11 cellular contexts compared by ENCODE assay signal in genomic region chr13:80251403-80251802, GRCh38.
DNase-seq lines count a peak whose midpoint lies in the region; ATAC-seq and TF ChIP-seq lines count a peak whose summit lies in the region.
"Had no signal": no experiment of that assay in that cellular context is flagged by ENCODE, and none has a peak within 500 bp of the region (broad histone marks: within the 10 kb centered on the region; RNA-seq: fewer than 3 reads in every experiment).

No MANE protein-coding gene starts in this region.

- H3K36me3 ChIP-seq in HAP-1 (replicated peaks) (no peaks in the 10 kb centered on the region), right lobe of liver (no peaks in the 10 kb centered on the region)
- H3K36me3 ChIP-seq: left ventricle myocardium inferior had no signal

- in situ Hi-C loops in HAP-1 (cut with MboI; ENCODE audit: low sequenced_read_pairs) = no loop called here

- H3K27me3 ChIP-seq in HAP-1 (ENCODE audit: low read depth) (no peaks in the 10 kb centered on the region; the same call in 1 of the 2 replicates), right lobe of liver (no peaks in the 10 kb centered on the region)

- TF ChIP-seq POLR2A in right lobe of liver (IDR thresholded peaks at IDR 0.05) = no peak

- H3K4me3 ChIP-seq in HAP-1 (no peak overlapping the region), right lobe of liver (no peak overlapping the region)
- H3K4me3 ChIP-seq: left ventricle myocardium inferior had no signal

- peaks cover 8% of the 10 kb centered on the region for H3K4me1 ChIP-seq in HAP-1
- H3K4me1 ChIP-seq in right lobe of liver = no peaks in the 10 kb centered on the region

- 8% methylated on average over 1 of the region's 2 CpGs for WGBS in right lobe of liver (ENCODE audit: insufficient coverage, low coverage, low lambda C conversion rate, missing lambda C conversion rate)

- intact Hi-C loops in right lobe of liver (cut with DNase I) = no loop called here

- TF ChIP-seq CTCF in right lobe of liver (IDR thresholded peaks at IDR 0.05) = peak in 1 of 4 donors; percentile 18

- no peak overlapping the region for H3K27ac ChIP-seq in right lobe of liver
- H3K27ac ChIP-seq: left ventricle myocardium inferior had no signal

- ATAC-seq in right lobe of liver = peak; percentile 39 to 58 (median 56)

- DNase-seq in HAP-1 (ENCODE audit: low spot score in 2 of 2) (peak; percentile 48 to 67), NCI-H2196 treated with DMSO at 0.1 percent for 48 hours (lab: John Stamatoyannopoulos, UW; ENCODE audit: unreplicated experiment) (peak; percentile 8), astrocyte of the hippocampus (ENCODE audit: low read depth, low spot score) (peak; percentile 20), right lobe of liver (no peak), KG1 (lab: John Stamatoyannopoulos, UW) (no peak), DMS114 treated with DMSO at 0.1 percent for 48 hours (lab: John Stamatoyannopoulos, UW; ENCODE audit: unreplicated experiment) (no peak), amygdala (lab: John Stamatoyannopoulos, UW) (no peak)
- DNase-seq in stimulated activated CD4-positive, alpha-beta T cell treated with anti-CD3 and anti-CD28 coated beads, Interleukin-4, amount 100 ng/mL, for 24 hours = no peak
- DNase-seq: left ventricle myocardium inferior, NCI-H446 treated with DMSO at 0.1 percent for 48 hours, retina had no signal

- H3K9me3 ChIP-seq in HAP-1 (no peaks in the 10 kb centered on the region), right lobe of liver (no peaks in the 10 kb centered on the region)
- H3K9me3 ChIP-seq: left ventricle myocardium inferior had no signal

Comparison
In these comparisons a context has a peak if more than half of its experiments do, and no peak if none do; other contexts are left out.
1. DNase-seq: peak in HAP-1 (2 of 2), NCI-H2196 treated with DMSO at 0.1 percent for 48 hours (single experiment) and astrocyte of the hippocampus (single experiment); none in right lobe of liver (0 of 3), KG1 (single experiment), DMS114 treated with DMSO at 0.1 percent for 48 hours (single experiment), amygdala (0 of 56) and stimulated activated CD4-positive, alpha-beta T cell treated with anti-CD3 and anti-CD28 coated beads, Interleukin-4, amount 100 ng/mL, for 24 hours (single experiment).